25 cellular contexts compared by ENCODE assay signal in genomic region chr10:44089671-44090070, GRCh38.
"Had no signal": no experiment of that assay in that cellular context is flagged by ENCODE, and none has a peak within 500 bp of the region (broad histone marks: within the 10 kb centered on the region; RNA-seq: fewer than 3 reads in every experiment).

No MANE protein-coding gene starts in this region.

- H3K9me3 ChIP-seq: colonic mucosa, gastrocnemius medialis had no signal

- H3K4me3 Mint-ChIP-seq: dendritic cell treated with granulocyte-macrophage colony-stimulating factor and Interleukin-4, amounts not matched to agents 40 ng/mL and 50 ng/mL, for 4 days; effector memory CD8-positive, alpha-beta T cell; endodermal cell had no signal

- H3K36me3 ChIP-seq: colonic mucosa, esophagus muscularis mucosa, esophagus squamous epithelium, gastrocnemius medialis, gastroesophageal sphincter, heart left ventricle, heart right ventricle had no signal

- H3K27me3 ChIP-seq: colonic mucosa, esophagus muscularis mucosa, esophagus squamous epithelium, foreskin keratinocyte, gastrocnemius medialis, gastroesophageal sphincter, heart left ventricle, heart right ventricle had no signal

- H3K4me1 ChIP-seq: colonic mucosa, esophagus muscularis mucosa, esophagus squamous epithelium, foreskin keratinocyte, gastrocnemius medialis, gastroesophageal sphincter, heart left ventricle, heart right ventricle had no signal

- ATAC-seq: effector memory CD8-positive, alpha-beta T cell; esophagus mucosa; foreskin keratinocyte; gastrocnemius medialis; gastroesophageal sphincter; heart left ventricle; heart right ventricle had no signal

- H3K27me3 Mint-ChIP-seq: dendritic cell treated with granulocyte-macrophage colony-stimulating factor and Interleukin-4, amounts not matched to agents 40 ng/mL and 50 ng/mL, for 4 days had no signal

- H3K4me3 ChIP-seq: colonic mucosa, coronary artery, dorsolateral prefrontal cortex, esophagus muscularis mucosa, esophagus squamous epithelium, gastrocnemius medialis, gastroesophageal sphincter, heart left ventricle, heart right ventricle had no signal

- H3K27ac ChIP-seq: colonic mucosa, coronary artery, dorsolateral prefrontal cortex, epithelial cell of prostate, esophagus muscularis mucosa, esophagus squamous epithelium, foreskin keratinocyte, gastrocnemius medialis, gastroesophageal sphincter, heart left ventricle, heart right ventricle had no signal

- DNase-seq: colonic mucosa; cortex of kidney; dermis blood vessel endothelial cell; dorsolateral prefrontal cortex; effector CD4-positive, alpha-beta T cell; effector CD8-positive, alpha-beta T cell; effector memory CD4-positive, alpha-beta T cell; effector memory CD8-positive, alpha-beta T cell; endodermal cell; erythroblast; esophagus squamous epithelium; foreskin fibroblast; foreskin keratinocyte; foreskin melanocyte; gastrocnemius medialis; glutamatergic neuron; head of caudate nucleus; heart left ventricle; heart right ventricle had no signal

- H3K27ac Mint-ChIP-seq: dendritic cell treated with granulocyte-macrophage colony-stimulating factor and Interleukin-4, amounts not matched to agents 40 ng/mL and 50 ng/mL, for 4 days; effector memory CD8-positive, alpha-beta T cell; endodermal cell had no signal
